Comparison of ENCODE assay signal across 8 cellular contexts in genomic region chr4:88792268-88792781, GRCh38.
A peak's percentile ranks its signal among the peaks of the same experiment; 100 is the strongest.
DNase-seq lines count a peak whose midpoint lies in the region; ATAC-seq, FAIRE-seq and TF ChIP-seq lines count a peak whose summit lies in the region.

No MANE protein-coding gene starts in this region.

- no peaks in the 10 kb centered on the region; the same call in 2 of the 3 replicates for H3K9me3 ChIP-seq in GM12878 (replicated peaks; ENCODE audit: control insufficient read depth, insufficient read depth, low read length)
- no peaks in the 10 kb centered on the region for H3K9me3 ChIP-seq in right atrium auricular region
- no peaks in the 10 kb centered on the region for H3K9me3 ChIP-seq in small intestine (ENCODE audit: control insufficient read depth, low read depth)

- peaks cover 51% of the 10 kb centered on the region for H3K36me3 Mint-ChIP-seq in nephron progenitor cell (ENCODE audit: low read depth)

- TF ChIP-seq CTCF in GM12878 (IDR thresholded peaks at IDR 0.05 in 2 of 3, conservative IDR thresholded peaks at IDR 0.05 in 1 of 3; ENCODE audit: control insufficient read depth in 2 of 3, extremely low read depth in 1 of 3, insufficient read depth in 1 of 3, low read depth in 3 of 3, low read length in 3 of 3) (no peak), omental fat pad (IDR thresholded peaks at IDR 0.05) (no peak), nephron progenitor cell (IDR thresholded peaks at IDR 0.05) (no peak), right atrium auricular region (IDR thresholded peaks at IDR 0.05) (no peak)

- H3K9me3 Mint-ChIP-seq in nephron progenitor cell: peaks cover 3% of the 10 kb centered on the region

- no peak overlapping the region for H2AFZ ChIP-seq in GM12878 (ENCODE audit: control insufficient read depth, low read depth, low read length)

- H3K9ac ChIP-seq in GM12878 (ENCODE audit: control insufficient read depth, insufficient read depth, low read length): no peak overlapping the region

- in situ Hi-C loops in GM12878 (cut with MboI): no loop called here

- H4K20me1 ChIP-seq in GM12878 (ENCODE audit: control insufficient read depth, insufficient read depth): no peaks in the 10 kb centered on the region

- TF ChIP-seq RAD21 in GM12878 (IDR thresholded peaks at IDR 0.05; ENCODE audit: insufficient read depth, low read depth, low read length): no peak

- no peaks in the 10 kb centered on the region for H3K4me1 Mint-ChIP-seq in nephron progenitor cell

- intact Hi-C loops in GM12878 (cut with micrococcal nuclease; ENCODE audit: unreplicated experiment): loop anchor here (5.0 kb wide), 1 partner anchor 120 kb away; no protein-coding TSS in a partner anchor

- H3K4me1 ChIP-seq in GM12878 (ENCODE audit: control insufficient read depth, insufficient read depth, low read length): peaks cover 9% of the 10 kb centered on the region
- no peaks in the 10 kb centered on the region for H3K4me1 ChIP-seq in right atrium auricular region
- H3K4me1 ChIP-seq in small intestine (ENCODE audit: control insufficient read depth in 2 of 2, insufficient read depth in 1 of 2, low read depth in 1 of 2, low read length in 1 of 2): no peaks in the 10 kb centered on the region

- SMC1A ChIA-PET in GM12878 (lab: Charles Lee; ENCODE audit: uncharacterized antibody, unreplicated experiment): interaction anchor here (0.7 to 2.5 kb wide), 10 partner anchors 14 to 262 kb away, joined by 3 to 12 read pairs (median 4); no protein-coding TSS in a partner anchor

- no peak overlapping the region for H3K27ac Mint-ChIP-seq in nephron progenitor cell

- POLR2A ChIA-PET in GM12878 (lab: Charles Lee): interaction anchor here (1.0 kb wide), 1 partner anchor 28 kb away, joined by 3 read pairs; no protein-coding TSS in a partner anchor

- peak; percentile 80 for ATAC-seq in GM19023 (IDR thresholded peaks at IDR 0.05; ENCODE audit: unreplicated experiment)
- peak; percentile 89 for ATAC-seq in HG03342 (IDR thresholded peaks at IDR 0.05; ENCODE audit: unreplicated experiment)
- peak; percentile 93 for ATAC-seq in GM12878
- ATAC-seq in omental fat pad (ENCODE audit: low FRiP score): peak; percentile 84

- FAIRE-seq in GM12878 (lab: Jason Lieb, UNC) (peak; percentile 93), small intestine (lab: Jason Lieb, UNC) (no peak)

- no peak overlapping the region for H3K4me2 ChIP-seq in GM12878 (ENCODE audit: control insufficient read depth, insufficient read depth)

- no peak for TF ChIP-seq POLR2A in GM12878 (IDR thresholded peaks at IDR 0.05; ENCODE audit: low read depth, low read length)

- RAD21 ChIA-PET in GM12878 (lab: Charles Lee; ENCODE audit: unreplicated experiment): interaction anchor here (0.7 to 1.0 kb wide), 2 partner anchors 13 to 231 kb away, joined by 3 to 8 read pairs; no protein-coding TSS in a partner anchor

- peak; percentile 68 for DNase-seq in A172 (ENCODE audit: low spot score)
- peak; percentile 16 for DNase-seq in GM12878 (ENCODE audit: low read depth, low spot score)
- no peak for DNase-seq in omental fat pad (ENCODE audit: low spot score)
- no peak for DNase-seq in nephron progenitor cell
- DNase-seq in right atrium auricular region (ENCODE audit: low spot score): no peak
- DNase-seq in small intestine: no peak

- H3K79me2 ChIP-seq in GM12878 (ENCODE audit: control insufficient read depth, insufficient read depth, low read length): no peaks in the 10 kb centered on the region

- H3K27me3 Mint-ChIP-seq in nephron progenitor cell (ENCODE audit: low read depth, poor library complexity): no peaks in the 10 kb centered on the region

- H3K27me3 ChIP-seq in GM12878 (replicated peaks in 1 of 2; ENCODE audit: control insufficient read depth in 2 of 2, insufficient read depth in 2 of 2, low read length in 1 of 2) (no peaks in the 10 kb centered on the region), right atrium auricular region (no peaks in the 10 kb centered on the region), small intestine (ENCODE audit: control insufficient read depth in 2 of 2, insufficient read depth in 2 of 2, low read length in 2 of 2) (no peaks in the 10 kb centered on the region)

- H3K27ac ChIP-seq in GM12878 (ENCODE audit: control insufficient read depth, insufficient read depth) (no peak overlapping the region), right atrium auricular region (no peak overlapping the region), small intestine (ENCODE audit: low read depth in 1 of 2, low read length in 1 of 2) (no peak overlapping the region)

- H3K4me3 ChIP-seq in GM12878: no peak overlapping the region
- no peak overlapping the region for H3K4me3 ChIP-seq in right atrium auricular region
- no peak overlapping the region for H3K4me3 ChIP-seq in small intestine (ENCODE audit: low read depth in 1 of 2, low read length in 2 of 2)

- no peak overlapping the region for H3K4me3 Mint-ChIP-seq in nephron progenitor cell

- BruUV-seq in GM12878 (replicated peaks; lab: Mats Ljungman, UMichigan): no TSS peak

- 0% methylated on average over 1 of the region's 1 CpG for WGBS in GM12878 (ENCODE audit: insufficient coverage, insufficient replicate concordance, low lambda C conversion rate, missing lambda C conversion rate)
- 59 to 86% (median 64%) methylated on average over 1 of the region's 1 CpG for WGBS in small intestine, 3 donors

- CTCF ChIA-PET in GM12878 (lab: Yijun Ruan, JAX): interaction anchor here (0.6 to 11.3 kb wide), 16 partner anchors 10 to 267 kb away, joined by 3 to 76 read pairs (median 3); no protein-coding TSS in a partner anchor

- TF ChIP-seq EP300 in GM12878 (IDR thresholded peaks at IDR 0.05; ENCODE audit: borderline replicate concordance in 1 of 2, control insufficient read depth in 1 of 2, low read depth in 2 of 2, low read length in 2 of 2): peak; percentile 36 to 65; a peak in 2 of 4 replicates

- H3K36me3 ChIP-seq in GM12878 (ENCODE audit: control insufficient read depth in 2 of 2, insufficient read depth in 2 of 2, low read length in 1 of 2) (no peaks in the 10 kb centered on the region), right atrium auricular region (peaks cover 16% of the 10 kb centered on the region), small intestine (ENCODE audit: control insufficient read depth in 2 of 2, insufficient read depth in 2 of 2, low read length in 2 of 2) (peaks cover 0 to 4% of the 10 kb centered on the region in 2 donors)

TF ChIP-seq in GM12878, 131 proteins besides CTCF, POLR2A, EP300 and RAD21 (continues in another document):
- TF ChIP-seq NR2F1 (conservative IDR thresholded peaks at IDR 0.05) (peak; percentile 44; the same call in 1 of the 2 replicates), NBN (IDR thresholded peaks at IDR 0.05) (no peak), RELB (IDR thresholded peaks at IDR 0.05; ENCODE audit: low read depth) (peak; percentile 43; the same call in 1 of the 2 replicates), IKZF1 (conservative IDR thresholded peaks at IDR 0.05) (peak; percentile 52; the same call in 1 of the 2 replicates), MYB (IDR thresholded peaks at IDR 0.05; ENCODE audit: borderline replicate concordance, low read depth, low read length) (no peak), ATF7 (IDR thresholded peaks at IDR 0.05; ENCODE audit: low read depth) (0 out of 2 replicates have a peak, but pooled peaks have one; percentile 46), IKZF2 (IDR thresholded peaks at IDR 0.05) (peak; percentile 55 to 60; a peak in 2 of 4 replicates), MTA2 (IDR thresholded peaks at IDR 0.05; ENCODE audit: low read depth) (peak; percentile 90), STAT3 (IDR thresholded peaks at IDR 0.05; ENCODE audit: low read depth, low read length) (0 out of 2 replicates have a peak, but pooled peaks have one; percentile 38), RELA (IDR thresholded peaks at IDR 0.05; ENCODE audit: borderline replicate concordance, partially characterized antibody) (no peak), BHLHE40 (IDR thresholded peaks at IDR 0.05; ENCODE audit: borderline replicate concordance in 1 of 2, low read depth in 2 of 2, low read length in 1 of 2) (no peak), SUZ12 (IDR thresholded peaks at IDR 0.05; ENCODE audit: unreplicated experiment) (no peak)
- TF ChIP-seq, protein P1, sequence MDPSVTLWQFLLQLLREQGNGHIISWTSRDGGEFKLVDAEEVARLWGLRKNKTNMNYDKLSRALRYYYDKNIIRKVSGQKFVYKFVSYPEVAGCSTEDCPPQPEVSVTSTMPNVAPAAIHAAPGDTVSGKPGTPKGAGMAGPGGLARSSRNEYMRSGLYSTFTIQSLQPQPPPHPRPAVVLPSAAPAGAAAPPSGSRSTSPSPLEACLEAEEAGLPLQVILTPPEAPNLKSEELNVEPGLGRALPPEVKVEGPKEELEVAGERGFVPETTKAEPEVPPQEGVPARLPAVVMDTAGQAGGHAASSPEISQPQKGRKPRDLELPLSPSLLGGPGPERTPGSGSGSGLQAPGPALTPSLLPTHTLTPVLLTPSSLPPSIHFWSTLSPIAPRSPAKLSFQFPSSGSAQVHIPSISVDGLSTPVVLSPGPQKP (IDR thresholded peaks at IDR 0.05; ENCODE audit: low read depth, low read length): no peak

Comparison
In these comparisons a context has a peak if more than half of its experiments do, and no peak if none do; other contexts are left out.
1. DNase-seq: peak in A172 (single experiment) and GM12878 (single experiment); none in omental fat pad (single experiment), nephron progenitor cell (single experiment), right atrium auricular region (single experiment) and small intestine (single experiment).
2. Peak in every context shown above with its lines, with median percentiles within 50 percentile points of each other: ATAC-seq.